ENCODE assay signal across 29 cellular contexts in the genomic region with DNA sequence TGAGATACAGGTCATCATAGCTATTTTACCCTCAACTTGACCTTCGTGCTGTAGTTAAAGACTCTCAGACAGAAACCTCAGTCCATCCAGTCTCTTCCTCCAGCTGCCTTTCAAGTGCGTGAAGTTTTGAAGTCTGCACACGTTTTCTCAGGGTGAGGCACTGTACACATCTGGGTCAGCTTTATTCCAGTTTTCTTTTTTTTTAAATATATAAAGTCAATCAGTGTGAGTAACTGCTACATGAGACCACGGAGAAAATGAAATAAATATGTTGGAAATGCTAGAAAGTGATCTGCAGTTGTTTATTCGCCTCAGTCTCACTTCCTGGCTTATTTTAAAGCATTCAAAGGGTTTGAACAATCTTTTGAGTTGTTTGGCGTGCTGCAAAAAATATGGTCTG.
"Had no signal": no experiment of that assay in that cellular context is flagged by ENCODE, and none has a peak within 500 bp of the region (broad histone marks: within the 10 kb centered on the region; RNA-seq: fewer than 3 reads in every experiment).

No MANE protein-coding gene starts in this region.

- H3K36me3 ChIP-seq: cardiac muscle cell, Peyer's patch had no signal

- H3K27ac ChIP-seq: cardiac muscle cell, Peyer's patch, VCaP had no signal

- H3K4me3 Mint-ChIP-seq: activated CD4-positive, alpha-beta memory T cell treated with anti-CD3 and anti-CD28 coated beads, Interleukin-2, amount 10 ng/mL, durations not matched to agents 7 days and 5 days; activated CD8-positive, alpha-beta memory T cell treated with anti-CD3 and anti-CD28 coated beads, Interleukin-2, amount 10 ng/mL, durations not matched to agents 7 days and 5 days; activated naive CD4-positive, alpha-beta T cell treated with anti-CD3 and anti-CD28 coated beads, Interleukin-2, amount 10 ng/mL, durations not matched to agents 7 days and 5 days; activated naive CD8-positive, alpha-beta T cell; activated naive CD8-positive, alpha-beta T cell treated with anti-CD3 and anti-CD28 coated beads, Interleukin-2, amount 50 U/mL, for 24 hours; central memory CD8-positive, alpha-beta T cell; T-cell; T-helper 17 cell had no signal

- H3K4me3 ChIP-seq: cardiac muscle cell, Peyer's patch had no signal

- H3K4me1 Mint-ChIP-seq: activated CD4-positive, alpha-beta memory T cell treated with anti-CD3 and anti-CD28 coated beads, Interleukin-2, amount 10 ng/mL, durations not matched to agents 7 days and 5 days; activated CD8-positive, alpha-beta memory T cell treated with anti-CD3 and anti-CD28 coated beads, Interleukin-2, amount 10 ng/mL, durations not matched to agents 7 days and 5 days; activated naive CD4-positive, alpha-beta T cell treated with anti-CD3 and anti-CD28 coated beads, Interleukin-2, amount 10 ng/mL, durations not matched to agents 7 days and 5 days; activated naive CD8-positive, alpha-beta T cell treated with anti-CD3 and anti-CD28 coated beads, Interleukin-2, amount 50 U/mL, for 24 hours; central memory CD8-positive, alpha-beta T cell; T-cell; T-helper 17 cell had no signal

- H3K9me3 Mint-ChIP-seq: activated CD4-positive, alpha-beta memory T cell treated with anti-CD3 and anti-CD28 coated beads, Interleukin-2, amount 10 ng/mL, durations not matched to agents 7 days and 5 days; activated naive CD4-positive, alpha-beta T cell treated with anti-CD3 and anti-CD28 coated beads, Interleukin-2, amount 10 ng/mL, durations not matched to agents 7 days and 5 days; activated naive CD8-positive, alpha-beta T cell treated with anti-CD3 and anti-CD28 coated beads, Interleukin-2, amount 50 U/mL, for 24 hours; central memory CD8-positive, alpha-beta T cell; T-cell had no signal

- H3K36me3 Mint-ChIP-seq: activated CD8-positive, alpha-beta memory T cell treated with anti-CD3 and anti-CD28 coated beads, Interleukin-2, amount 10 ng/mL, durations not matched to agents 7 days and 5 days; activated naive CD4-positive, alpha-beta T cell treated with anti-CD3 and anti-CD28 coated beads, Interleukin-2, amount 10 ng/mL, durations not matched to agents 7 days and 5 days; activated naive CD8-positive, alpha-beta T cell; T-cell had no signal

- H3K27me3 Mint-ChIP-seq: activated naive CD8-positive, alpha-beta T cell had no signal

- H3K27ac Mint-ChIP-seq: activated CD4-positive, alpha-beta memory T cell treated with anti-CD3 and anti-CD28 coated beads, Interleukin-2, amount 10 ng/mL, durations not matched to agents 7 days and 5 days; activated CD8-positive, alpha-beta memory T cell treated with anti-CD3 and anti-CD28 coated beads, Interleukin-2, amount 10 ng/mL, durations not matched to agents 7 days and 5 days; activated naive CD4-positive, alpha-beta T cell treated with anti-CD3 and anti-CD28 coated beads, Interleukin-2, amount 10 ng/mL, durations not matched to agents 7 days and 5 days; activated naive CD8-positive, alpha-beta T cell; activated naive CD8-positive, alpha-beta T cell treated with anti-CD3 and anti-CD28 coated beads, Interleukin-2, amount 50 U/mL, for 24 hours; T-cell; T-helper 17 cell had no signal

- DNase-seq: activated CD4-positive, alpha-beta memory T cell treated with anti-CD3 and anti-CD28 coated beads, Interleukin-2, amount 10 ng/mL, durations not matched to agents 7 days and 5 days; activated CD4-positive, alpha-beta T cell treated with anti-CD3 and anti-CD28 coated beads for 1 hour; activated CD4-positive, alpha-beta T cell treated with anti-CD3 and anti-CD28 coated beads for 48 hours; activated CD4-positive, CD25-positive, alpha-beta regulatory T cell; activated CD8-positive, alpha-beta memory T cell treated with anti-CD3 and anti-CD28 coated beads for 24 hours; activated CD8-positive, alpha-beta memory T cell treated with anti-CD3 and anti-CD28 coated beads, Interleukin-2, amount 10 ng/mL, durations not matched to agents 7 days and 5 days; activated CD8-positive, alpha-beta memory T cell treated with anti-CD3 and anti-CD28 coated beads, Interleukin-2, amount 50 U/mL, for 48 hours; activated effector memory CD4-positive, alpha-beta T cell treated with Interleukin-2 at 50 U/mL for 16 hours; activated naive CD4-positive, alpha-beta T cell treated with anti-CD3 and anti-CD28 coated beads, Interleukin-2, amount 10 ng/mL, durations not matched to agents 7 days and 5 days; activated naive CD8-positive, alpha-beta T cell treated with anti-CD3 and anti-CD28 coated beads, Interleukin-2, amount 50 U/mL, for 24 hours; activated T-cell treated with anti-CD3 and anti-CD28 coated beads, Interleukin-2, amount 50 U/mL, for 48 hours; MM.1S; MV-4-11; NCI-H1092; NCI-H1436 treated with DMSO at 0.1 percent for 48 hours; NCI-H1694 treated with DMSO at 0.1 percent for 48 hours; NCI-H2029; NCI-H345; NCI-H524 treated with DMSO at 0.1 percent for 48 hours; PC-3; Peyer's patch; RPMI8226; SIG-M5; T-cell; T-helper 17 cell had no signal

- H3K27me3 ChIP-seq: cardiac muscle cell, Peyer's patch had no signal

- H3K9me3 ChIP-seq: Peyer's patch had no signal
